Comparison of ENCODE assay signal across 9 cellular contexts in genomic region chr3:46565607-46566039, GRCh38. TPM values are rescaled to one million over a fixed set of nuclear protein-coding genes. Genes with fewer than 3 reads are reported as not detected.
A peak's percentile ranks its signal among the peaks of the same experiment; 100 is the strongest.
DNase-seq lines count a peak whose midpoint lies in the region; ATAC-seq and TF ChIP-seq lines count a peak whose summit lies in the region.
"Had no signal": no experiment of that assay in that cellular context is flagged by ENCODE, and none has a peak within 500 bp of the region (broad histone marks: within the 10 kb centered on the region; RNA-seq: fewer than 3 reads in every experiment).

No MANE protein-coding gene starts in this region.

- no peaks in the 10 kb centered on the region for H3K36me3 Mint-ChIP-seq in activated T-helper 2 cell treated with anti-CD3 and anti-CD28 coated beads, Interferon-gamma antibody, Interleukin-2, Interleukin-4, amounts not matched to agents 10 μg/mL and 5 μg/mL and 100 μg/mL, durations not matched to agents 14 hours and 24 hours and 36 hours (ENCODE audit: low read depth)

- no peaks in the 10 kb centered on the region for H3K9me2 ChIP-seq in OCI-LY7 (ENCODE audit: insufficient read depth, low read length)

- H3K4me1 ChIP-seq in right cardiac atrium (ENCODE audit: control insufficient read depth, insufficient read depth, low read length) (no peaks in the 10 kb centered on the region), OCI-LY7 (ENCODE audit: insufficient read depth, low read length, poor library complexity, severe bottlenecking) (no peaks in the 10 kb centered on the region)

- intact Hi-C loops in activated T-helper 2 cell treated with anti-CD3 and anti-CD28 coated beads, Interferon-gamma antibody, Interleukin-2, Interleukin-4, amounts not matched to agents 10 μg/mL and 5 μg/mL and 100 μg/mL, durations not matched to agents 14 hours and 24 hours and 36 hours (cut with micrococcal nuclease): no loop called here
- intact Hi-C loops in right cardiac atrium (cut with DNase I) (no loop called here), sciatic nerve (cut with DNase I) (no loop called here), OCI-LY7 (cut with micrococcal nuclease; ENCODE audit: unreplicated experiment) (no loop called here)

- H3K4me3 Mint-ChIP-seq in activated T-helper 2 cell treated with anti-CD3 and anti-CD28 coated beads, Interferon-gamma antibody, Interleukin-2, Interleukin-4, amounts not matched to agents 10 μg/mL and 5 μg/mL and 100 μg/mL, durations not matched to agents 14 hours and 24 hours and 36 hours (ENCODE audit: low read depth): peak overlapping the region; percentile 51

- CTCF ChIA-PET in OCI-LY7 (lab: Charles Lee; ENCODE audit: unreplicated experiment): no interaction called here

- H4K20me1 ChIP-seq in OCI-LY7 (ENCODE audit: insufficient read depth, low read length): no peaks in the 10 kb centered on the region

- DNase-seq in GM03348 (ENCODE audit: low spot score) (peak; percentile 55), right cardiac atrium (peak in 2 of 3 donors; percentile 61 to 72), sciatic nerve (ENCODE audit: low spot score) (no peak), GM20000 (ENCODE audit: low spot score) (no peak), OCI-LY7 (ENCODE audit: low spot score) (no peak), NCI-H524 treated with DMSO at 0.1 percent for 48 hours (lab: John Stamatoyannopoulos, UW) (no peak), NCI-H2107 treated with DMSO at 0.1 percent for 48 hours (lab: John Stamatoyannopoulos, UW; ENCODE audit: unreplicated experiment) (no peak)
- no peak for DNase-seq in activated T-helper 2 cell treated with anti-CD3 and anti-CD28 coated beads, Interferon-gamma antibody, Interleukin-2, Interleukin-4, amounts not matched to agents 10 μg/mL and 5 μg/mL and 100 μg/mL, durations not matched to agents 14 hours and 24 hours and 36 hours (ENCODE audit: low spot score)
- DNase-seq: stimulated activated CD8-positive, alpha-beta memory T cell treated with anti-CD3 and anti-CD28 coated beads, Interleukin-4, amount 100 ng/mL, for 48 hours had no signal

- H3K27me3 Mint-ChIP-seq in activated T-helper 2 cell treated with anti-CD3 and anti-CD28 coated beads, Interferon-gamma antibody, Interleukin-2, Interleukin-4, amounts not matched to agents 10 μg/mL and 5 μg/mL and 100 μg/mL, durations not matched to agents 14 hours and 24 hours and 36 hours (ENCODE audit: low read depth): peaks cover 55% of the 10 kb centered on the region

- H3K36me3 ChIP-seq in OCI-LY7 (ENCODE audit: insufficient read depth, low read length): 0 out of 2 replicates have a peak, but pooled peaks cover 5% of the 10 kb centered on the region

- TF ChIP-seq CTCF in GM20000 (IDR thresholded peaks at IDR 0.05; ENCODE audit: extremely low read depth, missing control alignments) (no peak), OCI-LY7 (conservative IDR thresholded peaks at IDR 0.05; ENCODE audit: low read length) (no peak)

- no peaks in the 10 kb centered on the region for H3K79me2 ChIP-seq in OCI-LY7 (ENCODE audit: insufficient read depth, low read depth, low read length)

- H3K9me3 ChIP-seq in right cardiac atrium (ENCODE audit: control insufficient read depth, low read length) (no peaks in the 10 kb centered on the region), OCI-LY7 (ENCODE audit: low read length) (no peaks in the 10 kb centered on the region)

- POLR2A ChIA-PET in OCI-LY7 (lab: Charles Lee): interaction anchor here (1.3 kb wide), 1 partner anchor 24 kb away, joined by 4 read pairs; no protein-coding TSS in a partner anchor

- BruUV-seq in OCI-LY7 (replicated peaks; lab: Mats Ljungman, UMichigan): no TSS peak

- H3K9me3 Mint-ChIP-seq in activated T-helper 2 cell treated with anti-CD3 and anti-CD28 coated beads, Interferon-gamma antibody, Interleukin-2, Interleukin-4, amounts not matched to agents 10 μg/mL and 5 μg/mL and 100 μg/mL, durations not matched to agents 14 hours and 24 hours and 36 hours: no peaks in the 10 kb centered on the region

- H3K27ac ChIP-seq in right cardiac atrium (ENCODE audit: low read length) (peak overlapping the region; percentile 66), OCI-LY7 (ENCODE audit: low read depth, low read length, poor library complexity, severe bottlenecking) (no peak overlapping the region)

- peaks cover 10% of the 10 kb centered on the region for H3K4me1 Mint-ChIP-seq in activated T-helper 2 cell treated with anti-CD3 and anti-CD28 coated beads, Interferon-gamma antibody, Interleukin-2, Interleukin-4, amounts not matched to agents 10 μg/mL and 5 μg/mL and 100 μg/mL, durations not matched to agents 14 hours and 24 hours and 36 hours (ENCODE audit: low read depth)

- ATAC-seq in right cardiac atrium (peak; percentile 38 to 55), sciatic nerve (peak; percentile 48)

- peak overlapping the region; percentile 57 for H3K4me3 ChIP-seq in right cardiac atrium (ENCODE audit: low read length)
- H3K4me3 ChIP-seq in OCI-LY7 (ENCODE audit: low read depth, low read length, poor library complexity, severe bottlenecking): no peak overlapping the region

- no peaks in the 10 kb centered on the region for H3K27me3 ChIP-seq in right cardiac atrium (ENCODE audit: control insufficient read depth, insufficient read depth)

- 3% methylated on average over 21 of the region's 21 CpGs for WGBS in right cardiac atrium

- no peak overlapping the region for H3K4me2 ChIP-seq in OCI-LY7 (ENCODE audit: low read length)

- no peak overlapping the region for H3K27ac Mint-ChIP-seq in activated T-helper 2 cell treated with anti-CD3 and anti-CD28 coated beads, Interferon-gamma antibody, Interleukin-2, Interleukin-4, amounts not matched to agents 10 μg/mL and 5 μg/mL and 100 μg/mL, durations not matched to agents 14 hours and 24 hours and 36 hours

- H2AFZ ChIP-seq in OCI-LY7 (ENCODE audit: low read length): no peak overlapping the region

RNA-seq across cellular contexts. Expression of gene LRRC2, which starts 0.5 kb away (rescaled TPM):
- 0.09 TPM in 1 of 2 replicates, not detected in the other for total RNA-seq in activated T-helper 2 cell treated with anti-CD3 and anti-CD28 coated beads, Interferon-gamma antibody, Interleukin-2, Interleukin-4, amounts not matched to agents 10 μg/mL and 5 μg/mL and 100 μg/mL, durations not matched to agents 14 hours and 24 hours and 36 hours
- total RNA-seq in right cardiac atrium (10 to 100 TPM in 3 of 4 donors, 1 to 10 TPM in 1; 8.9 to 26.0 (median 15.0) TPM), sciatic nerve (2.2 TPM), OCI-LY7 (2022) (1.9 and 2.2 TPM in 2 replicates)
- polyA plus RNA-seq in right cardiac atrium: 9.9 TPM
- 2.0 and 2.4 TPM in 2 replicates for total RNA-seq in OCI-LY7 (2014; rRNA removed; shearing (Covaris generic))

RNA-seq across cellular contexts. Expression of gene FAM240A, which starts 46.7 kb away (rescaled TPM):
- total RNA-seq in activated T-helper 2 cell treated with anti-CD3 and anti-CD28 coated beads, Interferon-gamma antibody, Interleukin-2, Interleukin-4, amounts not matched to agents 10 μg/mL and 5 μg/mL and 100 μg/mL, durations not matched to agents 14 hours and 24 hours and 36 hours: not detected in 2 replicates
- total RNA-seq in right cardiac atrium (not detected), sciatic nerve (not detected), OCI-LY7 (2022) (not detected in 2 replicates)
- polyA plus RNA-seq in right cardiac atrium: not detected
- not detected in 2 replicates for total RNA-seq in OCI-LY7 (2014; rRNA removed; shearing (Covaris generic))

Comparison
In these comparisons a context has a peak if more than half of its experiments do, and no peak if none do; other contexts are left out.
1. DNase-seq: peak in GM03348 (single experiment) and right cardiac atrium (2 of 3); none in activated T-helper 2 cell treated with anti-CD3 and anti-CD28 coated beads, Interferon-gamma antibody, Interleukin-2, Interleukin-4, amounts not matched to agents 10 μg/mL and 5 μg/mL and 100 μg/mL, durations not matched to agents 14 hours and 24 hours and 36 hours (single experiment), sciatic nerve (single experiment), GM20000 (single experiment), OCI-LY7 (single experiment), NCI-H524 treated with DMSO at 0.1 percent for 48 hours (single experiment) and NCI-H2107 treated with DMSO at 0.1 percent for 48 hours (single experiment).